ENCODE assay signal across 28 cellular contexts in genomic region chr7:4766666-4767530, GRCh38. TPM values are rescaled to one million over a fixed set of nuclear protein-coding genes. Genes with fewer than 3 reads are reported as not detected.
DNase-seq lines count a peak whose midpoint lies in the region; ATAC-seq and TF ChIP-seq lines count a peak whose summit lies in the region.
"Had no signal": no experiment of that assay in that cellular context is flagged by ENCODE, and none has a peak within 500 bp of the region (broad histone marks: within the 10 kb centered on the region; RNA-seq: fewer than 3 reads in every experiment).

No MANE protein-coding gene starts in this region.

- no peak overlapping the region for H3K4me2 ChIP-seq in mammary epithelial cell (ENCODE audit: insufficient read depth, low read depth, low read length)
- H3K4me2 ChIP-seq: neural progenitor cell had no signal

- no peaks in the 10 kb centered on the region for H3K9me3 ChIP-seq in mammary epithelial cell (replicated peaks; ENCODE audit: insufficient read depth, low read length)
- no peaks in the 10 kb centered on the region for H3K9me3 ChIP-seq in breast epithelium
- H3K9me3 ChIP-seq in esophagus muscularis mucosa: no peaks in the 10 kb centered on the region
- H3K9me3 ChIP-seq in ovary: no peaks in the 10 kb centered on the region
- H3K9me3 ChIP-seq: BE2C, HAP-1, heart right ventricle had no signal

- WGBS in mammary epithelial cell (ENCODE audit: low coverage, missing lambda C conversion rate): 80% methylated on average over 22 of the region's 37 CpGs
- 51% methylated on average over 28 of the region's 37 CpGs for WGBS in esophagus muscularis mucosa
- WGBS in ovary, 3 donors: 74 to 86% (median 83%) methylated on average over 37 of the region's 37 CpGs

- intact Hi-C loops in mammary epithelial cell (cut with micrococcal nuclease) (no loop called here), breast epithelium (cut with DNase I; ENCODE audit: low total_unique reads) (no loop called here), esophagus muscularis mucosa (cut with DNase I) (no loop called here), ovary (cut with DNase I) (no loop called here)

- no peak for ATAC-seq in HG03135 (IDR thresholded peaks at IDR 0.05; ENCODE audit: unreplicated experiment)
- no peak for ATAC-seq in GM18907 (IDR thresholded peaks at IDR 0.05; ENCODE audit: unreplicated experiment)
- ATAC-seq in GM21619 (IDR thresholded peaks at IDR 0.05; ENCODE audit: unreplicated experiment): no peak
- ATAC-seq in GM21423 (IDR thresholded peaks at IDR 0.05; ENCODE audit: unreplicated experiment): no peak
- ATAC-seq: heart right ventricle; stimulated activated naive CD8-positive, alpha-beta T cell treated with anti-CD3 and anti-CD28 coated beads, Interleukin-15, Interleukin-2, amounts not matched to agents 100 U/mL and 50 U/mL, for 24 hours had no signal

- in situ Hi-C loops in mammary epithelial cell (cut with MboI; ENCODE audit: low sequenced_read_pairs in 2 of 2): loop anchor here in 1 of 2 donors (25.0 kb wide), 1 partner anchor 1905 kb away; no protein-coding TSS in a partner anchor

- TF ChIP-seq CTCF in mammary epithelial cell (conservative IDR thresholded peaks at IDR 0.05 in 1 of 2, IDR thresholded peaks at IDR 0.05 in 1 of 2; ENCODE audit: extremely low read depth in 1 of 2, insufficient read depth in 1 of 2, low read depth in 1 of 2, low read length in 2 of 2) (no peak), breast epithelium (IDR thresholded peaks at IDR 0.05) (no peak), esophagus muscularis mucosa (IDR thresholded peaks at IDR 0.05) (no peak), ovary (IDR thresholded peaks at IDR 0.05) (no peak)

- no peak overlapping the region for H3K27ac ChIP-seq in mammary epithelial cell (ENCODE audit: insufficient read depth, low read depth, low read length)
- H3K27ac ChIP-seq in breast epithelium: peak overlapping the region in 1 of 2 donors; percentile 69
- H3K27ac ChIP-seq in esophagus muscularis mucosa (replicated peaks in 1 of 4): peak overlapping the region; percentile 88 to 91 (median 90)
- no peak overlapping the region for H3K27ac ChIP-seq in ovary
- H3K27ac ChIP-seq: epithelial cell of prostate, heart right ventricle, neural progenitor cell had no signal

- no peak for DNase-seq in mammary epithelial cell
- DNase-seq in breast epithelium (ENCODE audit: low spot score in 2 of 2): no peak
- no peak for DNase-seq in esophagus muscularis mucosa (ENCODE audit: extremely low spot score)
- no peak for DNase-seq in ovary
- DNase-seq: activated CD4-positive, alpha-beta T cell treated with anti-CD3 and anti-CD28 coated beads, Interleukin-2, amount 10 ng/mL, durations not matched to agents 24 days and 14 days; activated naive CD4-positive, alpha-beta T cell treated with Interleukin-2 at 50 U/mL for 16 hours; activated T-cell treated with anti-CD3 and anti-CD28 coated beads, Interleukin-2, amount 50 U/mL, for 48 hours; aorta; BE2C; cerebellar nuclear complex; DMS153; dorsolateral prefrontal cortex; heart right ventricle; NCI-H1105; NCI-H1930; NCI-H526 treated with DMSO at 0.1 percent for 48 hours; SIG-M5; stimulated activated naive CD8-positive, alpha-beta T cell treated with anti-CD3 and anti-CD28 coated beads, Interleukin-15, Interleukin-2, amounts not matched to agents 100 U/mL and 50 U/mL, for 24 hours; SW 1271; T1000 had no signal

- H3K79me2 ChIP-seq in mammary epithelial cell (ENCODE audit: insufficient read depth, low read length): peaks cover 33% of the 10 kb centered on the region

- no peak overlapping the region for H3K9ac ChIP-seq in mammary epithelial cell (ENCODE audit: insufficient read depth, low read length)
- H3K9ac ChIP-seq: neural progenitor cell had no signal

- no peak overlapping the region for H2AFZ ChIP-seq in mammary epithelial cell (ENCODE audit: low read depth, low read length)
- H2AFZ ChIP-seq: neural progenitor cell had no signal

- H3K4me1 ChIP-seq in mammary epithelial cell (ENCODE audit: insufficient read depth, low read length) (peaks cover 12% of the 10 kb centered on the region), breast epithelium (no peaks in the 10 kb centered on the region), esophagus muscularis mucosa (peaks cover 28 to 64% (median 60%) of the 10 kb centered on the region in 4 donors), ovary (ENCODE audit: insufficient read depth) (no peaks in the 10 kb centered on the region)
- H3K4me1 ChIP-seq: BE2C, HAP-1, neural progenitor cell had no signal

- no peaks in the 10 kb centered on the region for H3K27me3 ChIP-seq in mammary epithelial cell (ENCODE audit: insufficient read depth, low read length)
- H3K27me3 ChIP-seq in breast epithelium: no peaks in the 10 kb centered on the region
- no peaks in the 10 kb centered on the region for H3K27me3 ChIP-seq in esophagus muscularis mucosa
- H3K27me3 ChIP-seq in ovary: no peaks in the 10 kb centered on the region
- H3K27me3 ChIP-seq: BE2C, dorsolateral prefrontal cortex, heart right ventricle, neural progenitor cell had no signal

- no peak for TF ChIP-seq POLR2A in breast epithelium (IDR thresholded peaks at IDR 0.05)
- no peak for TF ChIP-seq POLR2A in esophagus muscularis mucosa (IDR thresholded peaks at IDR 0.05; ENCODE audit: low read depth)
- TF ChIP-seq POLR2A in ovary (IDR thresholded peaks at IDR 0.05): no peak

- dilution Hi-C loops in mammary epithelial cell (cut with HindIII; ENCODE audit: low sequenced_read_pairs): no loop called here

- TSS peak; percentile 0 for BruUV-seq in mammary epithelial cell (replicated peaks; lab: Mats Ljungman, UMichigan)

- H3K4me3 ChIP-seq in mammary epithelial cell (replicated peaks in 1 of 3; ENCODE audit: insufficient read depth in 1 of 3, low read depth in 2 of 3, low read length in 3 of 3): no peak overlapping the region
- H3K4me3 ChIP-seq in breast epithelium: no peak overlapping the region
- peak overlapping the region; percentile 23 to 32 (median 25) for H3K4me3 ChIP-seq in esophagus muscularis mucosa
- peak overlapping the region; percentile 27 for H3K4me3 ChIP-seq in ovary
- H3K4me3 ChIP-seq: dorsolateral prefrontal cortex, HAP-1, heart right ventricle, lung, neural progenitor cell had no signal

- H3K36me3 ChIP-seq in mammary epithelial cell (ENCODE audit: insufficient read depth, low read length) (peaks cover 15% of the 10 kb centered on the region), breast epithelium (no peaks in the 10 kb centered on the region), esophagus muscularis mucosa (peaks cover 27 to 57% (median 40%) of the 10 kb centered on the region in 4 donors), ovary (no peaks in the 10 kb centered on the region)
- H3K36me3 ChIP-seq: neural progenitor cell had no signal

- TF ChIP-seq EP300 in esophagus muscularis mucosa (IDR thresholded peaks at IDR 0.05) (no peak), ovary (IDR thresholded peaks at IDR 0.05) (no peak)

- no peaks in the 10 kb centered on the region for H4K20me1 ChIP-seq in mammary epithelial cell (ENCODE audit: insufficient read depth, low read length)

- CTCF ChIA-PET in mammary epithelial cell (lab: Charles Lee; ENCODE audit: low non-redundant PET): no interaction called here

RNA-seq across cellular contexts. Expression of gene AP5Z1, which starts 8.5 kb away (rescaled TPM):
- total RNA-seq in mammary epithelial cell (10 to 100 TPM; 35.5 to 41.5 TPM), breast epithelium (10 to 100 TPM; 20.0 to 25.9 (median 23.3) TPM), esophagus muscularis mucosa (10 to 100 TPM; 25.7 to 37.3 (median 31.5) TPM), ovary (10 to 100 TPM; 16.3 to 37.3 (median 23.1) TPM)
- polyA plus RNA-seq in mammary epithelial cell (14.3 TPM), ovary (10 to 100 TPM in 1 of 2 donors, 1 to 10 TPM in 1; 2.4 to 26.4 TPM)
- 3.3 TPM for polyA minus RNA-seq in mammary epithelial cell

Comparison
In these comparisons a context has a peak if more than half of its experiments do, and no peak if none do; other contexts are left out.
1. H3K27ac ChIP-seq: peak in esophagus muscularis mucosa (4 of 4); none in mammary epithelial cell (single experiment) and ovary (0 of 2).
2. H3K4me3 ChIP-seq: peak in esophagus muscularis mucosa (4 of 4) and ovary (single experiment); none in mammary epithelial cell (0 of 3) and breast epithelium (0 of 3).